Comparison of ENCODE assay signal across 8 cellular contexts in genomic region chr9:131237931-131238401, GRCh38. TPM values are rescaled to one million over a fixed set of nuclear protein-coding genes. Genes with fewer than 3 reads are reported as not detected.
A peak's percentile ranks its signal among the peaks of the same experiment; 100 is the strongest.
DNase-seq lines count a peak whose midpoint lies in the region; ATAC-seq and TF ChIP-seq lines count a peak whose summit lies in the region.

No MANE protein-coding gene starts in this region.

- peak; percentile 84 for ATAC-seq in GM21825 (IDR thresholded peaks at IDR 0.05; ENCODE audit: unreplicated experiment)

- TF ChIP-seq CTCF in choroid plexus epithelial cell (conservative IDR thresholded peaks at IDR 0.05; ENCODE audit: low read depth, low read length) = no peak

- DNase-seq in GM03348 (ENCODE audit: low spot score) (peak; percentile 90), NAMALWA (ENCODE audit: low spot score) (peak; percentile 58), choroid plexus epithelial cell (ENCODE audit: low read depth) (peak; percentile 88), lung microvascular endothelial cell (ENCODE audit: low read depth in 2 of 2) (peak; percentile 84 to 91), occipital lobe (lab: John Stamatoyannopoulos, UW) (no peak)
- DNase-seq in activated CD4-positive, alpha-beta T cell treated with anti-CD3 and anti-CD28 coated beads for 24 hours (ENCODE audit: low read depth in 2 of 2) = peak; percentile 79 to 83
- peak; percentile 61 for DNase-seq in stimulated activated CD8-positive, alpha-beta memory T cell treated with anti-CD3 and anti-CD28 coated beads, Interleukin-12 subunit alpha, Interleukin-12 subunit beta, amount 100 ng/mL, for 24 hours (ENCODE audit: extremely low read depth)

- H3K4me3 ChIP-seq in choroid plexus epithelial cell (ENCODE audit: low read depth, low read length) = no peak overlapping the region

RNA-seq across cellular contexts. Expression of gene FAM78A, which starts 38.3 kb away (rescaled TPM):
- total RNA-seq in lung microvascular endothelial cell (3.3 and 3.8 TPM in 2 replicates), occipital lobe (1.7 TPM)

RNA-seq across cellular contexts. Expression of gene PLPP7, which starts 51.6 kb away (rescaled TPM):
- 1.5 and 2.0 TPM in 2 replicates for total RNA-seq in lung microvascular endothelial cell
- total RNA-seq in occipital lobe = 5.5 TPM
